In the genomic region with DNA sequence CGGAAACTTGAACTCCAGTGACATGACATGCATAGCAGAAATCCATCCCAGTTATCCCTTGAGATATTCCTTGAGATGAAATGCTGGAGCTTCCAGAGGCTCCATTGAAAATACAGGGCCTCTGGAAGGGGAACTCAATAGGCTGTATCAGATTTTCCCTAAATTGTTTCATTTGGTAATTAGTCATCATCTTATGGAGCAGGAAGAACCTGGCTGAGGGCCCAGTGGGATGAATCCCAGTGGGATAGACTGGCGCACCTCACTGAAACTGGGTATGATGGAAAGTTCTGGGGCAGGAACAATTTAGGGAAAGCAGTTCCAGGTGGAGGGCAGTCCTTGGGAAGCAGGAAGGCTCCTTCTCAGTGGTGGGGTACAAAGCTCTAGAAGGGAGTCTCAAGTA, we compare ENCODE assay signal across 18 cellular contexts.
DNase-seq lines count a peak whose midpoint lies in the region; ATAC-seq and TF ChIP-seq lines count a peak whose summit lies in the region.
"Had no signal": no experiment of that assay in that cellular context is flagged by ENCODE, and none has a peak within 500 bp of the region (broad histone marks: within the 10 kb centered on the region; RNA-seq: fewer than 3 reads in every experiment).

No MANE protein-coding gene starts in this region.

- H3K36me3 Mint-ChIP-seq in osteocyte (ENCODE audit: unreplicated experiment): no peaks in the 10 kb centered on the region
- peaks cover 0 to 2% of the 10 kb centered on the region in 2 donors for H3K36me3 Mint-ChIP-seq in activated T-cell treated with anti-CD3 and anti-CD28 coated beads, Interleukin-2, amount 50 U/mL, for 72 hours (ENCODE audit: insufficient read depth in 2 of 2)

- no peak for TF ChIP-seq EP300 in esophagus muscularis mucosa (IDR thresholded peaks at IDR 0.05)

- no peaks in the 10 kb centered on the region for H3K36me3 ChIP-seq in esophagus muscularis mucosa

- H3K27ac ChIP-seq in esophagus muscularis mucosa (replicated peaks in 1 of 4): peak overlapping the region; percentile 68 to 77 (median 73)

- no peaks in the 10 kb centered on the region for H3K27me3 ChIP-seq in esophagus muscularis mucosa

- 58% methylated on average over 2 of the region's 2 CpGs for WGBS in esophagus muscularis mucosa

- H3K4me3 Mint-ChIP-seq in osteocyte (ENCODE audit: unreplicated experiment): no peak overlapping the region
- no peak overlapping the region for H3K4me3 Mint-ChIP-seq in activated T-cell treated with anti-CD3 and anti-CD28 coated beads, Interleukin-2, amount 50 U/mL, for 72 hours
- H3K4me3 Mint-ChIP-seq: activated CD8-positive, alpha-beta T cell treated with anti-CD3 and anti-CD28 coated beads, Interleukin-2, amount 10 ng/mL, durations not matched to agents 7 days and 5 days had no signal

- no peak for TF ChIP-seq POLR2A in esophagus muscularis mucosa (IDR thresholded peaks at IDR 0.05; ENCODE audit: low read depth)

- H3K4me3 ChIP-seq in esophagus muscularis mucosa: no peak overlapping the region
- H3K4me3 ChIP-seq: coronary artery had no signal

- DNase-seq in Daoy (ENCODE audit: low read depth) (peak; percentile 50), M059J (ENCODE audit: low read depth) (peak; percentile 64), esophagus muscularis mucosa (ENCODE audit: extremely low spot score) (no peak), osteocyte (ENCODE audit: extremely low spot score, unreplicated experiment) (no peak), cerebellar cortex (ENCODE audit: low spot score) (no peak)
- no peak for DNase-seq in activated T-cell treated with anti-CD3 and anti-CD28 coated beads, Interleukin-2, amount 50 U/mL, for 72 hours
- DNase-seq: activated CD8-positive, alpha-beta T cell treated with anti-CD3 and anti-CD28 coated beads, Interleukin-2, amount 10 ng/mL, durations not matched to agents 7 days and 5 days; amygdala; DMS153; hypothalamus; left colon; NCI-H146; NCI-H345 had no signal

- peak overlapping the region; percentile 24 for H3K27ac Mint-ChIP-seq in osteocyte (ENCODE audit: unreplicated experiment)
- H3K27ac Mint-ChIP-seq in activated T-cell treated with anti-CD3 and anti-CD28 coated beads, Interleukin-2, amount 50 U/mL, for 72 hours: no peak overlapping the region
- H3K27ac Mint-ChIP-seq: activated CD8-positive, alpha-beta T cell treated with anti-CD3 and anti-CD28 coated beads, Interleukin-2, amount 10 ng/mL, durations not matched to agents 7 days and 5 days; activated T-helper 2 cell treated with anti-CD3 and anti-CD28 coated beads, Interferon-gamma antibody, Interleukin-2, Interleukin-4, amounts not matched to agents 10 μg/mL and 5 μg/mL and 100 μg/mL, durations not matched to agents 14 hours and 24 hours and 36 hours had no signal

- TF ChIP-seq CTCF in esophagus muscularis mucosa (IDR thresholded peaks at IDR 0.05) (no peak), osteocyte (IDR thresholded peaks at IDR 0.05) (no peak)

- no peak for ATAC-seq in activated T-cell treated with anti-CD3 and anti-CD28 coated beads, Interleukin-2, amount 50 U/mL, for 72 hours (replicated peaks in 1 of 2)
- ATAC-seq in HG03432 (IDR thresholded peaks at IDR 0.05; ENCODE audit: unreplicated experiment) (no peak), HG03095 (IDR thresholded peaks at IDR 0.05; ENCODE audit: unreplicated experiment) (no peak)
- ATAC-seq: activated CD8-positive, alpha-beta T cell treated with anti-CD3 and anti-CD28 coated beads, Interleukin-2, amount 10 ng/mL, durations not matched to agents 7 days and 5 days; left colon had no signal

- no peaks in the 10 kb centered on the region for H3K27me3 Mint-ChIP-seq in osteocyte (ENCODE audit: unreplicated experiment)
- H3K27me3 Mint-ChIP-seq in activated T-cell treated with anti-CD3 and anti-CD28 coated beads, Interleukin-2, amount 50 U/mL, for 72 hours (ENCODE audit: low read depth): peaks cover 27% of the 10 kb centered on the region
- H3K27me3 Mint-ChIP-seq: progenitor cell of endocrine pancreas had no signal

- H3K4me1 Mint-ChIP-seq in osteocyte (ENCODE audit: unreplicated experiment): peaks cover 39% of the 10 kb centered on the region
- H3K4me1 Mint-ChIP-seq in activated T-cell treated with anti-CD3 and anti-CD28 coated beads, Interleukin-2, amount 50 U/mL, for 72 hours (ENCODE audit: low read depth): peaks cover 24% of the 10 kb centered on the region

- intact Hi-C loops in esophagus muscularis mucosa (cut with DNase I): loop anchor here (10.0 kb wide), 1 partner anchor 634 kb away; the partner anchor contains the start of gene KDM6A

- no peaks in the 10 kb centered on the region for H3K9me3 Mint-ChIP-seq in osteocyte (ENCODE audit: unreplicated experiment)
- H3K9me3 Mint-ChIP-seq in activated T-cell treated with anti-CD3 and anti-CD28 coated beads, Interleukin-2, amount 50 U/mL, for 72 hours: no peaks in the 10 kb centered on the region
- H3K9me3 Mint-ChIP-seq: activated T-helper 2 cell treated with anti-CD3 and anti-CD28 coated beads, Interferon-gamma antibody, Interleukin-2, Interleukin-4, amounts not matched to agents 10 μg/mL and 5 μg/mL and 100 μg/mL, durations not matched to agents 14 hours and 24 hours and 36 hours had no signal

- H3K9me3 ChIP-seq in esophagus muscularis mucosa: no peaks in the 10 kb centered on the region

- peaks cover 24 to 51% (median 36%) of the 10 kb centered on the region in 4 donors for H3K4me1 ChIP-seq in esophagus muscularis mucosa

Comparison
In these comparisons a context has a peak if more than half of its experiments do, and no peak if none do; other contexts are left out.
1. DNase-seq: peak in Daoy (single experiment) and M059J (single experiment); none in esophagus muscularis mucosa (single experiment), osteocyte (single experiment), activated T-cell treated with anti-CD3 and anti-CD28 coated beads, Interleukin-2, amount 50 U/mL, for 72 hours (0 of 2) and cerebellar cortex (single experiment).